In genomic region chr14:71497645-71498086, GRCh38 we compare ENCODE assay signal across 8 cellular contexts.
DNase-seq lines count a peak whose midpoint lies in the region; ATAC-seq and TF ChIP-seq lines count a peak whose summit lies in the region.

No MANE protein-coding gene starts in this region.

- H3K9me3 Mint-ChIP-seq in activated naive CD4-positive, alpha-beta T cell treated with anti-CD3 and anti-CD28 coated beads, Interleukin-2, amount 50 U/mL, for 72 hours, result peaks cover 0 to 5% of the 10 kb centered on the region in 2 donors
- peaks cover 19% of the 10 kb centered on the region for H3K9me3 Mint-ChIP-seq in nephron progenitor cell

- H3K27ac Mint-ChIP-seq in activated naive CD4-positive, alpha-beta T cell treated with anti-CD3 and anti-CD28 coated beads, Interleukin-2, amount 50 U/mL, for 72 hours, result peak overlapping the region in 1 of 2 donors; percentile 76
- H3K27ac Mint-ChIP-seq in nephron progenitor cell, result no peak overlapping the region

- peak in 1 of 2 donors; percentile 10 for DNase-seq in activated naive CD4-positive, alpha-beta T cell treated with anti-CD3 and anti-CD28 coated beads, Interleukin-2, amount 50 U/mL, for 72 hours (ENCODE audit: low spot score in 2 of 2)
- DNase-seq in activated naive CD4-positive, alpha-beta T cell treated with anti-CD3 and anti-CD28 coated beads, Interleukin-2, amount 50 U/mL, for 16 hours, result no peak
- DNase-seq in RPMI8226, result peak; percentile 65
- no peak for DNase-seq in stimulated activated naive CD8-positive, alpha-beta T cell treated with anti-CD3 and anti-CD28 coated beads, Interleukin-15, Interleukin-2, amounts not matched to agents 100 U/mL and 50 U/mL, for 24 hours
- no peak for DNase-seq in stimulated activated CD4-positive, alpha-beta T cell treated with anti-CD3 and anti-CD28 coated beads, Interleukin-2, amount 100 ng/mL, for 24 hours
- DNase-seq in nephron progenitor cell, result no peak
- DNase-seq in GDM1 (lab: John Stamatoyannopoulos, UW), result no peak

- no peak for TF ChIP-seq CTCF in nephron progenitor cell (IDR thresholded peaks at IDR 0.05)

- ATAC-seq in activated naive CD4-positive, alpha-beta T cell treated with anti-CD3 and anti-CD28 coated beads, Interleukin-2, amount 50 U/mL, for 72 hours, result peak; percentile 90 to 95
- peak; percentile 71 for ATAC-seq in HG03103 (IDR thresholded peaks at IDR 0.05; ENCODE audit: low read depth, unreplicated experiment)
- ATAC-seq in stimulated activated naive CD8-positive, alpha-beta T cell treated with anti-CD3 and anti-CD28 coated beads, Interleukin-15, Interleukin-2, amounts not matched to agents 100 U/mL and 50 U/mL, for 24 hours, result peak; percentile 68

- H3K4me1 Mint-ChIP-seq in nephron progenitor cell, result no peaks in the 10 kb centered on the region

- H3K36me3 Mint-ChIP-seq in activated naive CD4-positive, alpha-beta T cell treated with anti-CD3 and anti-CD28 coated beads, Interleukin-2, amount 50 U/mL, for 72 hours, result peaks cover 0 to 20% of the 10 kb centered on the region in 2 donors
- H3K36me3 Mint-ChIP-seq in nephron progenitor cell (ENCODE audit: low read depth), result peaks cover 17% of the 10 kb centered on the region

- no peaks in the 10 kb centered on the region for H3K27me3 Mint-ChIP-seq in nephron progenitor cell (ENCODE audit: low read depth, poor library complexity)

- no peak overlapping the region for H3K4me3 Mint-ChIP-seq in nephron progenitor cell
